21 cellular contexts compared by ENCODE assay signal in genomic region chr10:124226271-124226911, GRCh38.
DNase-seq lines count a peak whose midpoint lies in the region; ATAC-seq, FAIRE-seq and TF ChIP-seq lines count a peak whose summit lies in the region.
"Had no signal": no experiment of that assay in that cellular context is flagged by ENCODE, and none has a peak within 500 bp of the region (broad histone marks: within the 10 kb centered on the region; RNA-seq: fewer than 3 reads in every experiment).

No MANE protein-coding gene starts in this region.

- H3K4me1 ChIP-seq in K562 (replicated peaks in 1 of 2; ENCODE audit: control insufficient read depth in 2 of 2, insufficient read depth in 2 of 2, low read length in 2 of 2): no peaks in the 10 kb centered on the region
- H3K4me1 ChIP-seq: HAP-1, uterus had no signal

- H3K4me3 ChIP-seq in K562: no peak overlapping the region
- H3K4me3 ChIP-seq: HAP-1, left lung, uterus had no signal

- POLR2A ChIA-PET in activated B cell treated with CpG ODN at 0.5 μM for 24 hours (lab: Charles Lee): interaction anchor here (0.7 to 1.5 kb wide), 2 partner anchors 155 to 191 kb away, joined by 4 to 6 read pairs; no protein-coding TSS in a partner anchor
- POLR2A ChIA-PET in K562 (lab: Yijun Ruan, JAX): no interaction called here

- peaks cover 8% of the 10 kb centered on the region for H3K27me3 Mint-ChIP-seq in activated naive CD4-positive, alpha-beta T cell treated with anti-CD3 and anti-CD28 coated beads, Interleukin-2, amount 10 ng/mL, durations not matched to agents 7 days and 5 days
- no peaks in the 10 kb centered on the region for H3K27me3 Mint-ChIP-seq in activated B cell treated with CpG ODN at 0.5 μM for 24 hours
- H3K27me3 Mint-ChIP-seq in stimulated activated memory B cell treated with anti-CD40 and anti-IgM and Interleukin-4, amounts not matched to agents 10 μg/mL and 1 μg/mL and 100 μg/mL, for 72 hours: no peaks in the 10 kb centered on the region

- no peak for FAIRE-seq in K562 (lab: Jason Lieb, UNC)
- FAIRE-seq in H54 (lab: Jason Lieb, UNC): no peak

- CTCF ChIA-PET in activated naive CD4-positive, alpha-beta T cell treated with anti-CD3 and anti-CD28 coated beads, Interleukin-2, amount 10 ng/mL, durations not matched to agents 7 days and 5 days (lab: Charles Lee): interaction anchor here (1.0 to 1.2 kb wide), 2 partner anchors 230 to 232 kb away, joined by 4 to 5 read pairs; no protein-coding TSS in a partner anchor
- CTCF ChIA-PET in activated B cell treated with CpG ODN at 0.5 μM for 24 hours (lab: Charles Lee): interaction anchor here (1.0 to 2.4 kb wide), 4 partner anchors 164 to 232 kb away, joined by 3 to 12 read pairs (median 5); no protein-coding TSS in a partner anchor
- CTCF ChIA-PET in K562 (lab: Yijun Ruan, JAX; ENCODE audit: low intra/inter-chr PET ratio): no interaction called here

- peaks cover 9% of the 10 kb centered on the region for H3K4me1 Mint-ChIP-seq in activated naive CD4-positive, alpha-beta T cell treated with anti-CD3 and anti-CD28 coated beads, Interleukin-2, amount 10 ng/mL, durations not matched to agents 7 days and 5 days
- H3K4me1 Mint-ChIP-seq in activated B cell treated with CpG ODN at 0.5 μM for 24 hours: peaks cover 18% of the 10 kb centered on the region
- peaks cover 27% of the 10 kb centered on the region for H3K4me1 Mint-ChIP-seq in stimulated activated memory B cell treated with anti-CD40 and anti-IgM and Interleukin-4, amounts not matched to agents 10 μg/mL and 1 μg/mL and 100 μg/mL, for 72 hours
- H3K4me1 Mint-ChIP-seq: neural crest cell had no signal

- H2AFZ ChIP-seq in K562 (ENCODE audit: low read depth, low read length): no peak overlapping the region

- H3K27me3 ChIP-seq in K562 (ENCODE audit: control insufficient read depth in 2 of 2, insufficient read depth in 2 of 2, low read length in 2 of 2): peaks cover 0 to 10% of the 10 kb centered on the region in 2 experiments; a peak in 3 of 5 replicates
- H3K27me3 ChIP-seq: uterus had no signal

- no TSS peak for BruUV-seq in K562 (replicated peaks; lab: Mats Ljungman, UMichigan)

- no peak overlapping the region for H3K4me2 ChIP-seq in K562 (ENCODE audit: insufficient read depth, low read length)

- H3K36me3 ChIP-seq in K562 (ENCODE audit: control insufficient read depth, insufficient read depth, low read length): no peaks in the 10 kb centered on the region
- H3K36me3 ChIP-seq: HAP-1, left lung, uterus had no signal

- TF ChIP-seq EP300 in K562 (IDR thresholded peaks at IDR 0.05; ENCODE audit: low read length): no peak

- peak overlapping the region; percentile 78 for H3K27ac Mint-ChIP-seq in activated naive CD4-positive, alpha-beta T cell treated with anti-CD3 and anti-CD28 coated beads, Interleukin-2, amount 10 ng/mL, durations not matched to agents 7 days and 5 days
- H3K27ac Mint-ChIP-seq in activated B cell treated with CpG ODN at 0.5 μM for 24 hours: peak overlapping the region; percentile 76
- H3K27ac Mint-ChIP-seq in stimulated activated memory B cell treated with anti-CD40 and anti-IgM and Interleukin-4, amounts not matched to agents 10 μg/mL and 1 μg/mL and 100 μg/mL, for 72 hours: peak overlapping the region; percentile 11

- H3K79me2 ChIP-seq in K562 (ENCODE audit: control insufficient read depth, insufficient read depth, low read length): no peaks in the 10 kb centered on the region

- no peaks in the 10 kb centered on the region for H4K20me1 ChIP-seq in K562 (replicated peaks; ENCODE audit: control insufficient read depth, insufficient read depth, low read length)

- peaks cover 15% of the 10 kb centered on the region for H3K9me3 ChIP-seq in K562 (replicated peaks; ENCODE audit: control insufficient read depth, insufficient read depth, low read depth, low read length)
- H3K9me3 ChIP-seq: HAP-1, left lung, uterus had no signal

- H3K9me3 Mint-ChIP-seq in activated naive CD4-positive, alpha-beta T cell treated with anti-CD3 and anti-CD28 coated beads, Interleukin-2, amount 10 ng/mL, durations not matched to agents 7 days and 5 days: peaks cover 54% of the 10 kb centered on the region
- peaks cover 8% of the 10 kb centered on the region for H3K9me3 Mint-ChIP-seq in activated B cell treated with CpG ODN at 0.5 μM for 24 hours
- peaks cover 13% of the 10 kb centered on the region for H3K9me3 Mint-ChIP-seq in stimulated activated memory B cell treated with anti-CD40 and anti-IgM and Interleukin-4, amounts not matched to agents 10 μg/mL and 1 μg/mL and 100 μg/mL, for 72 hours

- H3K27ac ChIP-seq in K562 (ENCODE audit: extremely low read depth, low read depth, low read length): no peak overlapping the region
- H3K27ac ChIP-seq: left lung, uterus had no signal

- WGBS in K562 (ENCODE audit: insufficient coverage, low coverage, missing lambda C conversion rate): 15% methylated on average over 16 of the region's 16 CpGs

- H3K9me1 ChIP-seq in K562 (ENCODE audit: control insufficient read depth, insufficient read depth, low read length): no peaks in the 10 kb centered on the region

- no peak for DNase-seq in activated naive CD4-positive, alpha-beta T cell treated with anti-CD3 and anti-CD28 coated beads, Interleukin-2, amount 10 ng/mL, durations not matched to agents 7 days and 5 days
- no peak for DNase-seq in activated naive CD4-positive, alpha-beta T cell (lab: John Stamatoyannopoulos, UW)
- DNase-seq in activated B cell treated with CpG ODN at 0.5 μM for 24 hours: no peak
- DNase-seq in K562 (ENCODE audit: extremely low read depth in 1 of 4, low spot score in 3 of 4): no peak
- no peak for DNase-seq in H54 (ENCODE audit: insufficient read length, low spot score)
- DNase-seq in C1 segment of cervical spinal cord (lab: John Stamatoyannopoulos, UW): no peak
- DNase-seq: activated CD8-positive, alpha-beta memory T cell treated with anti-CD3 and anti-CD28 coated beads, Interleukin-2, amount 50 U/mL, for 4 hours; activated naive CD4-positive, alpha-beta T cell treated with anti-CD3 and anti-CD28 coated beads, Interleukin-2, amount 50 U/mL, for 16 hours; foreskin melanocyte; GF-D8; KBM-7; left lung; NCI-H187; NCI-H748 treated with DMSO at 0.1 percent for 48 hours; substantia nigra; uterus had no signal

- TF ChIP-seq POLR2A in K562 (conservative IDR thresholded peaks at IDR 0.05): no peak
- TF ChIP-seq POLR2A in H54 (IDR thresholded peaks at IDR 0.05; ENCODE audit: low read depth, low read length): no peak

- no peak overlapping the region for H3K9ac ChIP-seq in K562 (ENCODE audit: insufficient read depth in 1 of 2, low read depth in 2 of 2, low read length in 2 of 2)

- TF ChIP-seq RAD21 in K562 (CRISPR knock-in tag; conservative IDR thresholded peaks at IDR 0.05 in 1 of 2, IDR thresholded peaks at IDR 0.05 in 1 of 2): no peak

- intact Hi-C loops in activated B cell treated with CpG ODN at 0.5 μM for 24 hours (cut with micrococcal nuclease) (no loop called here), K562 (cut with micrococcal nuclease) (no loop called here)

- no peak for ATAC-seq in activated B cell treated with CpG ODN at 0.5 μM for 24 hours (ENCODE audit: low read depth)
- no peak for ATAC-seq in K562
- no peak for ATAC-seq in stimulated activated memory B cell treated with anti-CD40 and anti-IgM and Interleukin-4, amounts not matched to agents 10 μg/mL and 1 μg/mL and 100 μg/mL, for 72 hours
- no peak for ATAC-seq in GM21786 (IDR thresholded peaks at IDR 0.05; ENCODE audit: unreplicated experiment)
- ATAC-seq: left lung, sciatic nerve had no signal

- in situ Hi-C loops in K562 (cut with MboI): no loop called here

- TF ChIP-seq CTCF in activated B cell treated with CpG ODN at 0.5 μM for 24 hours (IDR thresholded peaks at IDR 0.05) (no peak), K562 (IDR thresholded peaks at IDR 0.05 in 2 of 3, conservative IDR thresholded peaks at IDR 0.05 in 1 of 3; ENCODE audit: insufficient read depth in 2 of 3, low read depth in 1 of 3, low read length in 3 of 3) (no peak)

- H3K36me3 Mint-ChIP-seq in activated naive CD4-positive, alpha-beta T cell treated with anti-CD3 and anti-CD28 coated beads, Interleukin-2, amount 10 ng/mL, durations not matched to agents 7 days and 5 days: peaks cover 22% of the 10 kb centered on the region
- H3K36me3 Mint-ChIP-seq in activated B cell treated with CpG ODN at 0.5 μM for 24 hours (ENCODE audit: low read depth): peaks cover 2% of the 10 kb centered on the region
- no peaks in the 10 kb centered on the region for H3K36me3 Mint-ChIP-seq in stimulated activated memory B cell treated with anti-CD40 and anti-IgM and Interleukin-4, amounts not matched to agents 10 μg/mL and 1 μg/mL and 100 μg/mL, for 72 hours

- no peak overlapping the region for H3K4me3 Mint-ChIP-seq in activated naive CD4-positive, alpha-beta T cell treated with anti-CD3 and anti-CD28 coated beads, Interleukin-2, amount 10 ng/mL, durations not matched to agents 7 days and 5 days
- H3K4me3 Mint-ChIP-seq in activated B cell treated with CpG ODN at 0.5 μM for 24 hours: no peak overlapping the region
- H3K4me3 Mint-ChIP-seq in stimulated activated memory B cell treated with anti-CD40 and anti-IgM and Interleukin-4, amounts not matched to agents 10 μg/mL and 1 μg/mL and 100 μg/mL, for 72 hours: peak overlapping the region; percentile 57
- H3K4me3 Mint-ChIP-seq: neural crest cell had no signal

TF ChIP-seq in K562, 482 proteins besides CTCF, POLR2A, EP300 and RAD21 (continues in another document):
- TF ChIP-seq TAF15 (IDR thresholded peaks at IDR 0.05; ENCODE audit: low read depth, low read length): no peak
- peak; percentile 17 for TF ChIP-seq CHD4 (IDR thresholded peaks at IDR 0.05; ENCODE audit: insufficient read depth, insufficient replicate concordance, low read depth, low read length, poor library complexity, severe bottlenecking)
- no peak for TF ChIP-seq ZNF384 (IDR thresholded peaks at IDR 0.05; ENCODE audit: low read depth, low read length)
- TF ChIP-seq ESRRA (IDR thresholded peaks at IDR 0.05; ENCODE audit: borderline replicate concordance, low read depth): no peak

Comparison
In these comparisons a context has a peak if more than half of its experiments do, and no peak if none do; other contexts are left out.
1. H3K27ac Mint-ChIP-seq: peak in every context shown above with its lines; median percentile 78 in activated naive CD4-positive, alpha-beta T cell treated with anti-CD3 and anti-CD28 coated beads, Interleukin-2, amount 10 ng/mL, durations not matched to agents 7 days and 5 days; 76 in activated B cell treated with CpG ODN at 0.5 μM for 24 hours; 11 in stimulated activated memory B cell treated with anti-CD40 and anti-IgM and Interleukin-4, amounts not matched to agents 10 μg/mL and 1 μg/mL and 100 μg/mL, for 72 hours.